Comparison of ENCODE assay signal across 1 cellular context in genomic region chr16:88285514-88285822, GRCh38.
TF ChIP-seq lines count a peak whose summit lies in the region.

No MANE protein-coding gene starts in this region.

TF ChIP-seq in IMR-90, 13 proteins besides CTCF, POLR2A, EP300 and RAD21:
- TF ChIP-seq USF2 (IDR thresholded peaks at IDR 0.05; ENCODE audit: low read depth, low read length) (no peak), ELK1 (IDR thresholded peaks at IDR 0.05; ENCODE audit: borderline replicate concordance, low read depth, low read length) (no peak), MXI1 (IDR thresholded peaks at IDR 0.05; ENCODE audit: borderline replicate concordance, low read depth, low read length) (no peak), RFX5 (IDR thresholded peaks at IDR 0.05; ENCODE audit: low read depth, low read length) (no peak), MAZ (IDR thresholded peaks at IDR 0.05; ENCODE audit: borderline replicate concordance, low read depth, low read length) (no peak), CHD1 (IDR thresholded peaks at IDR 0.05; ENCODE audit: low read depth, low read length) (no peak), FOS (IDR thresholded peaks at IDR 0.05; ENCODE audit: low read depth, low read length) (no peak), MAFK (IDR thresholded peaks at IDR 0.05; ENCODE audit: low read depth, low read length) (no peak), NFE2L2 (IDR thresholded peaks at IDR 0.05; ENCODE audit: low read depth, low read length) (no peak), SMC3 (IDR thresholded peaks at IDR 0.05; ENCODE audit: low read depth, low read length) (no peak), BHLHE40 (IDR thresholded peaks at IDR 0.05; ENCODE audit: low read depth, low read length) (no peak), RCOR1 (IDR thresholded peaks at IDR 0.05; ENCODE audit: insufficient replicate concordance, low read length) (no peak), CEBPB (IDR thresholded peaks at IDR 0.05; ENCODE audit: low read depth, low read length) (no peak)
